Comparison of ENCODE assay signal across 10 cellular contexts in genomic region chr4:157221895-157222763, GRCh38. TPM values are rescaled to one million over a fixed set of nuclear protein-coding genes. Genes with fewer than 3 reads are reported as not detected.
DNase-seq lines count a peak whose midpoint lies in the region; ATAC-seq, FAIRE-seq and TF ChIP-seq lines count a peak whose summit lies in the region.
"Had no signal": no experiment of that assay in that cellular context is flagged by ENCODE, and none has a peak within 500 bp of the region (broad histone marks: within the 10 kb centered on the region; RNA-seq: fewer than 3 reads in every experiment).

No MANE protein-coding gene starts in this region.

- FAIRE-seq in kidney (lab: Jason Lieb, UNC), result no peak
- FAIRE-seq in RCC 7860 (lab: Jason Lieb, UNC), result no peak
- FAIRE-seq: K562 had no signal

- ATAC-seq in HG02840 (IDR thresholded peaks at IDR 0.05; ENCODE audit: low FRiP score, unreplicated experiment) (no peak), HG02588 (IDR thresholded peaks at IDR 0.05; ENCODE audit: unreplicated experiment) (no peak)
- ATAC-seq: K562 had no signal

- H3K4me1 Mint-ChIP-seq in activated naive CD4-positive, alpha-beta T cell treated with anti-CD3 and anti-CD28 coated beads, Interleukin-2, amount 10 ng/mL, durations not matched to agents 7 days and 5 days, result no peaks in the 10 kb centered on the region
- peaks cover 4% of the 10 kb centered on the region for H3K4me1 Mint-ChIP-seq in activated naive CD4-positive, alpha-beta T cell treated with anti-CD3 and anti-CD28 coated beads for 36 hours (ENCODE audit: low read depth)
- H3K4me1 Mint-ChIP-seq in type B pancreatic cell (ENCODE audit: unreplicated experiment), result peaks cover 9% of the 10 kb centered on the region
- H3K4me1 Mint-ChIP-seq: central memory CD8-positive, alpha-beta T cell had no signal

- peaks cover 4% of the 10 kb centered on the region for H3K9me3 Mint-ChIP-seq in activated naive CD4-positive, alpha-beta T cell treated with anti-CD3 and anti-CD28 coated beads, Interleukin-2, amount 10 ng/mL, durations not matched to agents 7 days and 5 days
- H3K9me3 Mint-ChIP-seq in activated naive CD4-positive, alpha-beta T cell treated with anti-CD3 and anti-CD28 coated beads for 36 hours, result peaks cover 6% of the 10 kb centered on the region
- H3K9me3 Mint-ChIP-seq in type B pancreatic cell, result no peaks in the 10 kb centered on the region

- H3K9me3 ChIP-seq in kidney (ENCODE audit: control insufficient read depth in 1 of 2, low read length in 2 of 2), result no peaks in the 10 kb centered on the region

- H3K36me3 ChIP-seq in kidney (ENCODE audit: control insufficient read depth in 1 of 2, insufficient read depth in 2 of 2, low read length in 2 of 2), result no peaks in the 10 kb centered on the region

- H3K9ac ChIP-seq in kidney (ENCODE audit: low read length in 2 of 2), result no peak overlapping the region

- peak overlapping the region; percentile 15 for H3K27ac Mint-ChIP-seq in activated naive CD4-positive, alpha-beta T cell treated with anti-CD3 and anti-CD28 coated beads, Interleukin-2, amount 10 ng/mL, durations not matched to agents 7 days and 5 days
- no peak overlapping the region for H3K27ac Mint-ChIP-seq in activated naive CD4-positive, alpha-beta T cell treated with anti-CD3 and anti-CD28 coated beads for 36 hours
- H3K27ac Mint-ChIP-seq in type B pancreatic cell, result peak overlapping the region; percentile 68

- H3K27me3 Mint-ChIP-seq in activated naive CD4-positive, alpha-beta T cell treated with anti-CD3 and anti-CD28 coated beads, Interleukin-2, amount 10 ng/mL, durations not matched to agents 7 days and 5 days, result peaks cover 31% of the 10 kb centered on the region
- H3K27me3 Mint-ChIP-seq in activated naive CD4-positive, alpha-beta T cell treated with anti-CD3 and anti-CD28 coated beads for 36 hours (ENCODE audit: low read depth), result peaks cover 43% of the 10 kb centered on the region
- H3K27me3 Mint-ChIP-seq in type B pancreatic cell, result peaks cover 67% of the 10 kb centered on the region
- H3K27me3 Mint-ChIP-seq: central memory CD8-positive, alpha-beta T cell had no signal

- no peak overlapping the region for H3K27ac ChIP-seq in kidney (ENCODE audit: low read depth in 2 of 2, low read length in 2 of 2)

- no peaks in the 10 kb centered on the region for H3K36me3 Mint-ChIP-seq in activated naive CD4-positive, alpha-beta T cell treated with anti-CD3 and anti-CD28 coated beads, Interleukin-2, amount 10 ng/mL, durations not matched to agents 7 days and 5 days
- peaks cover 6% of the 10 kb centered on the region for H3K36me3 Mint-ChIP-seq in activated naive CD4-positive, alpha-beta T cell treated with anti-CD3 and anti-CD28 coated beads for 36 hours (ENCODE audit: low read depth)
- no peaks in the 10 kb centered on the region for H3K36me3 Mint-ChIP-seq in type B pancreatic cell

- H3K4me3 Mint-ChIP-seq in activated naive CD4-positive, alpha-beta T cell treated with anti-CD3 and anti-CD28 coated beads, Interleukin-2, amount 10 ng/mL, durations not matched to agents 7 days and 5 days, result no peak overlapping the region
- H3K4me3 Mint-ChIP-seq in activated naive CD4-positive, alpha-beta T cell treated with anti-CD3 and anti-CD28 coated beads for 36 hours, result no peak overlapping the region
- peak overlapping the region; percentile 95 for H3K4me3 Mint-ChIP-seq in type B pancreatic cell
- H3K4me3 Mint-ChIP-seq: central memory CD8-positive, alpha-beta T cell had no signal

- H3K4me3 ChIP-seq in astrocyte of the spinal cord (ENCODE audit: low read depth, low read length), result peak overlapping the region; percentile 51
- peak overlapping the region in 1 of 2 donors; percentile 37 for H3K4me3 ChIP-seq in kidney (ENCODE audit: low read length in 2 of 2)
- H3K4me3 ChIP-seq: K562 had no signal

- peaks cover 0 to 2% of the 10 kb centered on the region in 2 donors for H3K4me1 ChIP-seq in kidney (ENCODE audit: control insufficient read depth in 1 of 2, insufficient read depth in 1 of 2, low read depth in 1 of 2, low read length in 2 of 2)

- intact Hi-C loops in activated naive CD4-positive, alpha-beta T cell treated with anti-CD3 and anti-CD28 coated beads for 36 hours (cut with micrococcal nuclease), result no loop called here
- intact Hi-C loops in kidney (cut with DNase I), result no loop called here

- peak; percentile 16 for TF ChIP-seq CTCF in astrocyte of the spinal cord (IDR thresholded peaks at IDR 0.05; ENCODE audit: low read depth, low read length)
- TF ChIP-seq CTCF in kidney (IDR thresholded peaks at IDR 0.05; ENCODE audit: borderline replicate concordance, extremely low read depth, insufficient read depth), result no peak
- TF ChIP-seq CTCF in type B pancreatic cell (conservative IDR thresholded peaks at IDR 0.05), result peak; percentile 59

- CTCF ChIA-PET in activated naive CD4-positive, alpha-beta T cell treated with anti-CD3 and anti-CD28 coated beads, Interleukin-2, amount 10 ng/mL, durations not matched to agents 7 days and 5 days (lab: Charles Lee), result no interaction called here
- CTCF ChIA-PET in activated naive CD4-positive, alpha-beta T cell treated with anti-CD3 and anti-CD28 coated beads for 36 hours (lab: Charles Lee), result no interaction called here

- in situ Hi-C loops in astrocyte of the spinal cord (cut with HindIII; ENCODE audit: low sequenced_read_pairs), result no loop called here

- no peak for DNase-seq in activated naive CD4-positive, alpha-beta T cell treated with anti-CD3 and anti-CD28 coated beads, Interleukin-2, amount 10 ng/mL, durations not matched to agents 7 days and 5 days
- DNase-seq in activated naive CD4-positive, alpha-beta T cell treated with anti-CD3 and anti-CD28 coated beads for 36 hours, result no peak
- DNase-seq in astrocyte of the spinal cord (ENCODE audit: low read depth, low spot score) (peak; percentile 16), kidney (peak; percentile 41), type B pancreatic cell (ENCODE audit: extremely low spot score, unreplicated experiment) (no peak), RCC 7860 (ENCODE audit: low spot score) (no peak)

RNA-seq across cellular contexts. Expression of gene GRIA2, which starts 1.6 kb away (rescaled TPM):
- not detected for total RNA-seq in activated naive CD4-positive, alpha-beta T cell treated with anti-CD3 and anti-CD28 coated beads for 36 hours
- total RNA-seq in kidney (0.54 TPM), type B pancreatic cell (ENCODE audit: low replicate concordance) (4.3 and 12.0 TPM in 2 replicates)
- 0.80 TPM for polyA plus RNA-seq in kidney (ENCODE audit: insufficient read depth, low read depth, low replicate concordance)
- total RNA-seq: K562 had no signal

Comparison
In these comparisons a context has a peak if more than half of its experiments do, and no peak if none do; other contexts are left out.
1. DNase-seq: peak in astrocyte of the spinal cord (single experiment) and kidney (single experiment); none in activated naive CD4-positive, alpha-beta T cell treated with anti-CD3 and anti-CD28 coated beads, Interleukin-2, amount 10 ng/mL, durations not matched to agents 7 days and 5 days (single experiment), activated naive CD4-positive, alpha-beta T cell treated with anti-CD3 and anti-CD28 coated beads for 36 hours (single experiment), type B pancreatic cell (single experiment) and RCC 7860 (single experiment).